2 cellular contexts compared by ENCODE assay signal in genomic region chr15:74208901-74209559, GRCh38.
TF ChIP-seq lines count a peak whose summit lies in the region.

No MANE protein-coding gene starts in this region.

TF ChIP-seq in A549, 52 proteins besides CTCF, POLR2A, EP300 and RAD21:
- TF ChIP-seq SMC3 (IDR thresholded peaks at IDR 0.05) (no peak), HOXB13 (CRISPR knock-in tag; IDR thresholded peaks at IDR 0.05; ENCODE audit: low read depth) (no peak), RCOR1 (IDR thresholded peaks at IDR 0.05; ENCODE audit: low read depth, low read length) (no peak), CBX8 (IDR thresholded peaks at IDR 0.05) (no peak)
TF ChIP-seq in A549: peak in this region for 0.

TF ChIP-seq in SK-N-SH, 30 proteins besides CTCF, POLR2A, EP300 and RAD21:
- TF ChIP-seq, protein P1, sequence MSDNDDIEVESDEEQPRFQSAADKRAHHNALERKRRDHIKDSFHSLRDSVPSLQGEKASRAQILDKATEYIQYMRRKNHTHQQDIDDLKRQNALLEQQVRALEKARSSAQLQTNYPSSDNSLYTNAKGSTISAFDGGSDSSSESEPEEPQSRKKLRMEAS (IDR thresholded peaks at IDR 0.05; ENCODE audit: low read depth), result 0 out of 2 replicates have a peak, but pooled peaks have one; percentile 5
- TF ChIP-seq ELF1 (IDR thresholded peaks at IDR 0.05) (no peak), YY1 (IDR thresholded peaks at IDR 0.05; ENCODE audit: low read depth) (no peak), FOXJ3 (CRISPR knock-in tag; IDR thresholded peaks at IDR 0.05) (no peak), GATA2 (CRISPR knock-in tag; IDR thresholded peaks at IDR 0.05) (no peak), TEAD4 (IDR thresholded peaks at IDR 0.05; ENCODE audit: borderline replicate concordance, insufficient read depth) (peak; percentile 49; the same call in 1 of the 2 replicates), MEF2A (IDR thresholded peaks at IDR 0.05; ENCODE audit: borderline replicate concordance, low read depth) (no peak), RXRA (IDR thresholded peaks at IDR 0.05; ENCODE audit: borderline replicate concordance, low read depth) (peak; percentile 40), TCF12 (IDR thresholded peaks at IDR 0.05) (peak; percentile 67), EZH2phosphoT487 (IDR thresholded peaks at IDR 0.05; ENCODE audit: borderline replicate concordance, low read depth) (no peak), RCOR1 (IDR thresholded peaks at IDR 0.05; ENCODE audit: low read length) (no peak), JUND (IDR thresholded peaks at IDR 0.05) (no peak), TAF1 (IDR thresholded peaks at IDR 0.05; ENCODE audit: borderline replicate concordance, low read depth, low read length) (no peak), NRF1 (IDR thresholded peaks at IDR 0.05; ENCODE audit: low read depth, low read length) (no peak), FOXM1 (IDR thresholded peaks at IDR 0.05; ENCODE audit: low read depth) (no peak), NFIC (IDR thresholded peaks at IDR 0.05; ENCODE audit: borderline replicate concordance) (peak; percentile 5; the same call in 1 of the 2 replicates), SMC3 (IDR thresholded peaks at IDR 0.05; ENCODE audit: low read depth, low read length) (no peak), GABPA (IDR thresholded peaks at IDR 0.05; ENCODE audit: low read depth) (no peak), IRF3 (IDR thresholded peaks at IDR 0.05; ENCODE audit: low read depth, low read length) (no peak), RFX5 (IDR thresholded peaks at IDR 0.05; ENCODE audit: low read length) (no peak), FOSL2 (IDR thresholded peaks at IDR 0.05; ENCODE audit: borderline replicate concordance, low read depth) (no peak)
- TF ChIP-seq, protein P2, sequence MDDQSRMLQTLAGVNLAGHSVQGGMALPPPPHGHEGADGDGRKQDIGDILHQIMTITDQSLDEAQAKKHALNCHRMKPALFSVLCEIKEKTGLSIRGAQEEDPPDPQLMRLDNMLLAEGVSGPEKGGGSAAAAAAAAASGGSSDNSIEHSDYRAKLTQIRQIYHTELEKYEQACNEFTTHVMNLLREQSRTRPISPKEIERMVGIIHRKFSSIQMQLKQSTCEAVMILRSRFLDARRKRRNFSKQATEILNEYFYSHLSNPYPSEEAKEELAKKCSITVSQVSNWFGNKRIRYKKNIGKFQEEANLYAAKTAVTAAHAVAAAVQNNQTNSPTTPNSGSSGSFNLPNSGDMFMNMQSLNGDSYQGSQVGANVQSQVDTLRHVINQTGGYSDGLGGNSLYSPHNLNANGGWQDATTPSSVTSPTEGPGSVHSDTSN (IDR thresholded peaks at IDR 0.05), result peak; percentile 73
- TF ChIP-seq, protein P3, sequence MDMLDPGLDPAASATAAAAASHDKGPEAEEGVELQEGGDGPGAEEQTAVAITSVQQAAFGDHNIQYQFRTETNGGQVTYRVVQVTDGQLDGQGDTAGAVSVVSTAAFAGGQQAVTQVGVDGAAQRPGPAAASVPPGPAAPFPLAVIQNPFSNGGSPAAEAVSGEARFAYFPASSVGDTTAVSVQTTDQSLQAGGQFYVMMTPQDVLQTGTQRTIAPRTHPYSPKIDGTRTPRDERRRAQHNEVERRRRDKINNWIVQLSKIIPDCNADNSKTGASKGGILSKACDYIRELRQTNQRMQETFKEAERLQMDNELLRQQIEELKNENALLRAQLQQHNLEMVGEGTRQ (IDR thresholded peaks at IDR 0.05; ENCODE audit: borderline replicate concordance, low read depth, low read length), result no peak
- TF ChIP-seq, protein P4, sequence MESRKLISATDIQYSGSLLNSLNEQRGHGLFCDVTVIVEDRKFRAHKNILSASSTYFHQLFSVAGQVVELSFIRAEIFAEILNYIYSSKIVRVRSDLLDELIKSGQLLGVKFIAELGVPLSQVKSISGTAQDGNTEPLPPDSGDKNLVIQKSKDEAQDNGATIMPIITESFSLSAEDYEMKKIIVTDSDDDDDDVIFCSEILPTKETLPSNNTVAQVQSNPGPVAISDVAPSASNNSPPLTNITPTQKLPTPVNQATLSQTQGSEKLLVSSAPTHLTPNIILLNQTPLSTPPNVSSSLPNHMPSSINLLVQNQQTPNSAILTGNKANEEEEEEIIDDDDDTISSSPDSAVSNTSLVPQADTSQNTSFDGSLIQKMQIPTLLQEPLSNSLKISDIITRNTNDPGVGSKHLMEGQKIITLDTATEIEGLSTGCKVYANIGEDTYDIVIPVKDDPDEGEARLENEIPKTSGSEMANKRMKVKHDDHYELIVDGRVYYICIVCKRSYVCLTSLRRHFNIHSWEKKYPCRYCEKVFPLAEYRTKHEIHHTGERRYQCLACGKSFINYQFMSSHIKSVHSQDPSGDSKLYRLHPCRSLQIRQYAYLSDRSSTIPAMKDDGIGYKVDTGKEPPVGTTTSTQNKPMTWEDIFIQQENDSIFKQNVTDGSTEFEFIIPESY (IDR thresholded peaks at IDR 0.05; ENCODE audit: borderline replicate concordance, low read depth), result no peak
- TF ChIP-seq, protein P5, sequence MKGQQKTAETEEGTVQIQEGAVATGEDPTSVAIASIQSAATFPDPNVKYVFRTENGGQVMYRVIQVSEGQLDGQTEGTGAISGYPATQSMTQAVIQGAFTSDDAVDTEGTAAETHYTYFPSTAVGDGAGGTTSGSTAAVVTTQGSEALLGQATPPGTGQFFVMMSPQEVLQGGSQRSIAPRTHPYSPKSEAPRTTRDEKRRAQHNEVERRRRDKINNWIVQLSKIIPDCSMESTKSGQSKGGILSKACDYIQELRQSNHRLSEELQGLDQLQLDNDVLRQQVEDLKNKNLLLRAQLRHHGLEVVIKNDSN (IDR thresholded peaks at IDR 0.05; ENCODE audit: borderline replicate concordance, low read depth), result no peak
TF ChIP-seq in SK-N-SH: peak in this region for 6.
